ENCODE assay signal across 1 cellular context in genomic region chr10:22367471-22367870, GRCh38.
TF ChIP-seq lines count a peak whose summit lies in the region.

No MANE protein-coding gene starts in this region.

TF ChIP-seq in K562, 482 proteins besides CTCF, POLR2A, EP300 and RAD21:
- TF ChIP-seq FOSL1 (tag; conservative IDR thresholded peaks at IDR 0.05) = no peak
TF ChIP-seq in K562: peak in this region for 0.
